Comparison of ENCODE assay signal across 15 cellular contexts in genomic region chr1:183168308-183168707, GRCh38. TPM values are rescaled to one million over a fixed set of nuclear protein-coding genes. Genes with fewer than 3 reads are reported as not detected.
A peak's percentile ranks its signal among the peaks of the same experiment; 100 is the strongest.
DNase-seq lines count a peak whose midpoint lies in the region; TF ChIP-seq lines count a peak whose summit lies in the region.
"Had no signal": no experiment of that assay in that cellular context is flagged by ENCODE, and none has a peak within 500 bp of the region (broad histone marks: within the 10 kb centered on the region; RNA-seq: fewer than 3 reads in every experiment).

No MANE protein-coding gene starts in this region.

- TF ChIP-seq EP300 in stomach (IDR thresholded peaks at IDR 0.05) (no peak), esophagus muscularis mucosa (IDR thresholded peaks at IDR 0.05) (no peak)

- H3K9me3 ChIP-seq in stomach: no peaks in the 10 kb centered on the region
- H3K9me3 ChIP-seq in esophagus muscularis mucosa: no peaks in the 10 kb centered on the region

- in situ Hi-C loops in KBM-7 (cut with MboI; ENCODE audit: low pct_unique_long_range_greater_than_20kb, low sequenced_read_pairs): no loop called here

- DNase-seq in NCI-H82 (lab: John Stamatoyannopoulos, UW) (peak; percentile 35), NCI-H82 treated with DMSO at 0.1 percent for 48 hours (lab: John Stamatoyannopoulos, UW; ENCODE audit: unreplicated experiment) (no peak), NCI-H2171 treated with DMSO at 0.1 percent for 48 hours (lab: John Stamatoyannopoulos, UW) (peak; percentile 57), myocyte (ENCODE audit: low read depth) (peak; percentile 27), stomach (no peak), esophagus muscularis mucosa (ENCODE audit: extremely low spot score) (no peak), KBM-7 (no peak)
- no peak for DNase-seq in activated effector memory CD4-positive, alpha-beta T cell treated with Interleukin-2 at 50 U/mL for 16 hours
- DNase-seq: CD8-positive, alpha-beta T cell; COR-L47; DND-41; GDM1; H7 had no signal

- WGBS in stomach, 5 donors: 67 to 80% (median 70%) methylated on average over 3 of the region's 3 CpGs
- WGBS in esophagus muscularis mucosa: 64% methylated on average over 3 of the region's 3 CpGs

- H3K36me3 ChIP-seq in stomach (no peaks in the 10 kb centered on the region), esophagus muscularis mucosa (no peaks in the 10 kb centered on the region)

- H3K4me1 ChIP-seq in stomach: no peaks in the 10 kb centered on the region
- peaks cover 0 to 8% (median 2%) of the 10 kb centered on the region in 4 donors for H3K4me1 ChIP-seq in esophagus muscularis mucosa

- TF ChIP-seq POLR2A in stomach (IDR thresholded peaks at IDR 0.05) (no peak), esophagus muscularis mucosa (IDR thresholded peaks at IDR 0.05; ENCODE audit: low read depth) (no peak)

- TF ChIP-seq CTCF in stomach (IDR thresholded peaks at IDR 0.05) (no peak), esophagus muscularis mucosa (IDR thresholded peaks at IDR 0.05) (no peak)

- no peaks in the 10 kb centered on the region for H3K27me3 ChIP-seq in stomach
- H3K27me3 ChIP-seq in esophagus muscularis mucosa: no peaks in the 10 kb centered on the region

- intact Hi-C loops in stomach (cut with DNase I; ENCODE audit: low total_unique reads) (no loop called here), esophagus muscularis mucosa (cut with DNase I) (no loop called here)

- H3K4me3 ChIP-seq in stomach: no peak overlapping the region
- H3K4me3 ChIP-seq in esophagus muscularis mucosa: no peak overlapping the region

- H3K27ac ChIP-seq in stomach: no peak overlapping the region
- no peak overlapping the region for H3K27ac ChIP-seq in esophagus muscularis mucosa (replicated peaks in 1 of 4)
- H3K27ac ChIP-seq: 22Rv1 had no signal

RNA-seq across cellular contexts. Expression of gene LAMC2, which starts 17.8 kb away (rescaled TPM):
- total RNA-seq in myocyte (1.7 and 2.3 TPM in 2 replicates), stomach (10 to 100 TPM in 4 of 5 donors, 1 to 10 TPM in 1; 5.3 to 21.3 (median 12.7) TPM), esophagus muscularis mucosa (10 to 100 TPM; 11.2 to 32.6 (median 14.9) TPM)
- polyA plus RNA-seq in myocyte (2012): 1.3 TPM
- 10 to 100 TPM in 1 of 3 donors, 1 to 10 TPM in 2; 2.0 to 18.7 (median 4.3) TPM for polyA plus RNA-seq in stomach
- total RNA-seq: CD8-positive, alpha-beta T cell had no signal
- polyA plus RNA-seq: CD14-positive monocyte had no signal

Comparison
In these comparisons a context has a peak if more than half of its experiments do, and no peak if none do; other contexts are left out.
1. DNase-seq: peak in NCI-H82 (single experiment), NCI-H2171 treated with DMSO at 0.1 percent for 48 hours (single experiment) and myocyte (single experiment); none in NCI-H82 treated with DMSO at 0.1 percent for 48 hours (single experiment), stomach (single experiment), esophagus muscularis mucosa (single experiment), KBM-7 (single experiment) and activated effector memory CD4-positive, alpha-beta T cell treated with Interleukin-2 at 50 U/mL for 16 hours (single experiment).